Comparison of ENCODE assay signal across 1 cellular context in the genomic region with DNA sequence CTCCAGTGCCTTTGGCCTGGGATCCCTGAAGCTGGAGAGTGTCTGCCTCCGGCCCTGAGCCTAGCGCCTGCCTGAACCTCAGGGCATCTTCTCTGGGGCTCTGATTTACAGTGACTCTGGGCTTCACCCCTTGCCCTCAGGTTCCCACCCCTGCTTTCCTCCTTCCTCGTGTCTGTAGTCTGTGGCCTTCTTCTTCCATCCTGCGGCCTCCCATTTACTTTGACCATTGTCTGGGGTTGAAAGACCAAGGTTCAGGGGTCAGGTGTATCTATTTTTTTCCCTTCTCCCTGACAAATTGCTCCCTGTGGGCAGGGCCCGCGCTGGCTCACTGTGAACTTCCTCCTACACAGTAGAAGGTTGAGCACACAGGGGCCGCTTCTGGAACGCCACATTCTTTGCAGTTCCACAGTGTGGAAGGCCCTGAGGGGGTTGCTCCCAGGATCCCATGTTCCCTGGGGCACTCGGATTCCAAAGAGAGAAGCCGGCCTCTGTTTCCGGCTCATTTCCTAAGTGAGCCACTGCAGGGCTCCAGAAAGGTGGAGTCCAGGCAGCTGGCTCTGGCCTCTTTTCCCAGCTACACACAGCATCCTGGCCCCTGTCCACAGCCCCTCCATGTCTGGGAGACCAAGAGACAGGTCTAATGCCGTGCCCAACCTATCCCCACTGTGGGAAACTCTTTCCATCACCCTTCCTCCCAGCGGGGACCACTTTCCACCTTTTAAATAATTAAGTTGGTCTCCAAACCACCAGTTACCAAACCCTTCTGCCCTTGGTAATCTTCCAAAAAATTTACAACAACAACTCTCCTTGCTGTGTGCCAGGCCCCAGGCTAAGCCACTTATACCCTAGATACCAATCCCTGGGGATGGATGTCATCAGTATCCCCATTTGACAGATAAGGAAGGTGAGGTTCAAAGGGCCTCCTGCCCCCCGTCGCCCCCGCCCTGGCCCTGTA.
TF ChIP-seq lines count a peak whose summit lies in the region.

No MANE protein-coding gene starts in this region.

TF ChIP-seq in HepG2, 621 proteins besides CTCF, POLR2A, EP300 and RAD21 (continued from another document and continues in another):
- no peak for TF ChIP-seq ZNF784 (CRISPR knock-in tag; IDR thresholded peaks at IDR 0.05; ENCODE audit: borderline replicate concordance)
- TF ChIP-seq NFKBIZ (CRISPR knock-in tag; IDR thresholded peaks at IDR 0.05): no peak
- TF ChIP-seq ZFP1 (CRISPR knock-in tag; IDR thresholded peaks at IDR 0.05): no peak
- no peak for TF ChIP-seq ZNF674 (CRISPR knock-in tag; IDR thresholded peaks at IDR 0.05; ENCODE audit: low read depth)
- no peak for TF ChIP-seq JARID2 (CRISPR knock-in tag; IDR thresholded peaks at IDR 0.05; ENCODE audit: insufficient replicate concordance)
- peak; percentile 30; the same call in 1 of the 2 replicates for TF ChIP-seq PATZ1 (CRISPR knock-in tag; IDR thresholded peaks at IDR 0.05)
- TF ChIP-seq, protein P1, sequence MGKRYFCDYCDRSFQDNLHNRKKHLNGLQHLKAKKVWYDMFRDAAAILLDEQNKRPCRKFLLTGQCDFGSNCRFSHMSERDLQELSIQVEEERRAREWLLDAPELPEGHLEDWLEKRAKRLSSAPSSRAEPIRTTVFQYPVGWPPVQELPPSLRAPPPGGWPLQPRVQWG (CRISPR knock-in tag; IDR thresholded peaks at IDR 0.05; ENCODE audit: borderline replicate concordance, low read depth): no peak
- TF ChIP-seq, protein P2, sequence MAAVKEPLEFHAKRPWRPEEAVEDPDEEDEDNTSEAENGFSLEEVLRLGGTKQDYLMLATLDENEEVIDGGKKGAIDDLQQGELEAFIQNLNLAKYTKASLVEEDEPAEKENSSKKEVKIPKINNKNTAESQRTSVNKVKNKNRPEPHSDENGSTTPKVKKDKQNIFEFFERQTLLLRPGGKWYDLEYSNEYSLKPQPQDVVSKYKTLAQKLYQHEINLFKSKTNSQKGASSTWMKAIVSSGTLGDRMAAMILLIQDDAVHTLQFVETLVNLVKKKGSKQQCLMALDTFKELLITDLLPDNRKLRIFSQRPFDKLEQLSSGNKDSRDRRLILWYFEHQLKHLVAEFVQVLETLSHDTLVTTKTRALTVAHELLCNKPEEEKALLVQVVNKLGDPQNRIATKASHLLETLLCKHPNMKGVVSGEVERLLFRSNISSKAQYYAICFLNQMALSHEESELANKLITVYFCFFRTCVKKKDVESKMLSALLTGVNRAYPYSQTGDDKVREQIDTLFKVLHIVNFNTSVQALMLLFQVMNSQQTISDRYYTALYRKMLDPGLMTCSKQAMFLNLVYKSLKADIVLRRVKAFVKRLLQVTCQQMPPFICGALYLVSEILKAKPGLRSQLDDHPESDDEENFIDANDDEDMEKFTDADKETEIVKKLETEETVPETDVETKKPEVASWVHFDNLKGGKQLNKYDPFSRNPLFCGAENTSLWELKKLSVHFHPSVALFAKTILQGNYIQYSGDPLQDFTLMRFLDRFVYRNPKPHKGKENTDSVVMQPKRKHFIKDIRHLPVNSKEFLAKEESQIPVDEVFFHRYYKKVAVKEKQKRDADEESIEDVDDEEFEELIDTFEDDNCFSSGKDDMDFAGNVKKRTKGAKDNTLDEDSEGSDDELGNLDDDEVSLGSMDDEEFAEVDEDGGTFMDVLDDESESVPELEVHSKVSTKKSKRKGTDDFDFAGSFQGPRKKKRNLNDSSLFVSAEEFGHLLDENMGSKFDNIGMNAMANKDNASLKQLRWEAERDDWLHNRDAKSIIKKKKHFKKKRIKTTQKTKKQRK (IDR thresholded peaks at IDR 0.05; ENCODE audit: low read length): no peak
- TF ChIP-seq ZNF367 (CRISPR knock-in tag; IDR thresholded peaks at IDR 0.05; ENCODE audit: borderline replicate concordance): no peak
- TF ChIP-seq, protein P3, sequence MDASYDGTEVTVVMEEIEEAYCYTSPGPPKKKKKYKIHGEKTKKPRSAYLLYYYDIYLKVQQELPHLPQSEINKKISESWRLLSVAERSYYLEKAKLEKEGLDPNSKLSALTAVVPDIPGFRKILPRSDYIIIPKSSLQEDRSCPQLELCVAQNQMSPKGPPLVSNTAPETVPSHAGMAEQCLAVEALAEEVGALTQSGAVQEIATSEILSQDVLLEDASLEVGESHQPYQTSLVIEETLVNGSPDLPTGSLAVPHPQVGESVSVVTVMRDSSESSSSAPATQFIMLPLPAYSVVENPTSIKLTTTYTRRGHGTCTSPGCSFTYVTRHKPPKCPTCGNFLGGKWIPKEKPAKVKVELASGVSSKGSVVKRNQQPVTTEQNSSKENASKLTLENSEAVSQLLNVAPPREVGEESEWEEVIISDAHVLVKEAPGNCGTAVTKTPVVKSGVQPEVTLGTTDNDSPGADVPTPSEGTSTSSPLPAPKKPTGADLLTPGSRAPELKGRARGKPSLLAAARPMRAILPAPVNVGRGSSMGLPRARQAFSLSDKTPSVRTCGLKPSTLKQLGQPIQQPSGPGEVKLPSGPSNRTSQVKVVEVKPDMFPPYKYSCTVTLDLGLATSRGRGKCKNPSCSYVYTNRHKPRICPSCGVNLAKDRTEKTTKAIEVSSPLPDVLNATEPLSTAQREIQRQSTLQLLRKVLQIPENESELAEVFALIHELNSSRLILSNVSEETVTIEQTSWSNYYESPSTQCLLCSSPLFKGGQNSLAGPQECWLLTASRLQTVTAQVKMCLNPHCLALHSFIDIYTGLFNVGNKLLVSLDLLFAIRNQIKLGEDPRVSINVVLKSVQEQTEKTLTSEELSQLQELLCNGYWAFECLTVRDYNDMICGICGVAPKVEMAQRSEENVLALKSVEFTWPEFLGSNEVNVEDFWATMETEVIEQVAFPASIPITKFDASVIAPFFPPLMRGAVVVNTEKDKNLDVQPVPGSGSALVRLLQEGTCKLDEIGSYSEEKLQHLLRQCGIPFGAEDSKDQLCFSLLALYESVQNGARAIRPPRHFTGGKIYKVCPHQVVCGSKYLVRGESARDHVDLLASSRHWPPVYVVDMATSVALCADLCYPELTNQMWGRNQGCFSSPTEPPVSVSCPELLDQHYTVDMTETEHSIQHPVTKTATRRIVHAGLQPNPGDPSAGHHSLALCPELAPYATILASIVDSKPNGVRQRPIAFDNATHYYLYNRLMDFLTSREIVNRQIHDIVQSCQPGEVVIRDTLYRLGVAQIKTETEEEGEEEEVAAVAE (CRISPR knock-in tag; IDR thresholded peaks at IDR 0.05; ENCODE audit: borderline replicate concordance): no peak
- TF ChIP-seq PHF5A (CRISPR knock-in tag; IDR thresholded peaks at IDR 0.05; ENCODE audit: low read depth, unreplicated experiment): no peak
- no peak for TF ChIP-seq ZNF383 (CRISPR knock-in tag; IDR thresholded peaks at IDR 0.05; ENCODE audit: borderline replicate concordance)
- no peak for TF ChIP-seq ZNF335 (CRISPR knock-in tag; IDR thresholded peaks at IDR 0.05)
- no peak for TF ChIP-seq MAFF (IDR thresholded peaks at IDR 0.05; ENCODE audit: low read depth, low read length)
- TF ChIP-seq ATF3 (CRISPR knock-in tag; IDR thresholded peaks at IDR 0.05): no peak
- TF ChIP-seq, protein P4, sequence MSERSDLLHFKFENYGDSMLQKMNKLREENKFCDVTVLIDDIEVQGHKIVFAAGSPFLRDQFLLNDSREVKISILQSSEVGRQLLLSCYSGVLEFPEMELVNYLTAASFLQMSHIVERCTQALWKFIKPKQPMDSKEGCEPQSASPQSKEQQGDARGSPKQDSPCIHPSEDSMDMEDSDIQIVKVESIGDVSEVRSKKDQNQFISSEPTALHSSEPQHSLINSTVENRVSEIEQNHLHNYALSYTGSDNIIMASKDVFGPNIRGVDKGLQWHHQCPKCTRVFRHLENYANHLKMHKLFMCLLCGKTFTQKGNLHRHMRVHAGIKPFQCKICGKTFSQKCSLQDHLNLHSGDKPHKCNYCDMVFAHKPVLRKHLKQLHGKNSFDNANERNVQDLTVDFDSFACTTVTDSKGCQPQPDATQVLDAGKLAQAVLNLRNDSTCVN (CRISPR knock-in tag; IDR thresholded peaks at IDR 0.05; ENCODE audit: borderline replicate concordance): no peak
- no peak for TF ChIP-seq THAP9 (CRISPR knock-in tag; IDR thresholded peaks at IDR 0.05; ENCODE audit: borderline replicate concordance)
- no peak for TF ChIP-seq BHLHE40 (IDR thresholded peaks at IDR 0.05; ENCODE audit: low read length)
- peak; percentile 13; the same call in 1 of the 2 replicates for TF ChIP-seq SPEN (CRISPR knock-in tag; IDR thresholded peaks at IDR 0.05; ENCODE audit: low read depth)
- TF ChIP-seq ARHGAP35 (CRISPR knock-in tag; IDR thresholded peaks at IDR 0.05; ENCODE audit: borderline replicate concordance): no peak
- no peak for TF ChIP-seq PCBP2 (optimal IDR thresholded peaks at IDR 0.05; ENCODE audit: low read depth, low read length, poor library complexity, severe bottlenecking)
- TF ChIP-seq HHEX (CRISPR knock-in tag; IDR thresholded peaks at IDR 0.05): no peak
- no peak for TF ChIP-seq ZNF782 (CRISPR knock-in tag; IDR thresholded peaks at IDR 0.05; ENCODE audit: borderline replicate concordance)
- no peak for TF ChIP-seq PITX1 (CRISPR knock-in tag; IDR thresholded peaks at IDR 0.05)
- TF ChIP-seq MEF2D (CRISPR knock-in tag; IDR thresholded peaks at IDR 0.05): no peak; the same call in 1 of the 2 replicates
- TF ChIP-seq ZFP37 (CRISPR knock-in tag; IDR thresholded peaks at IDR 0.05; ENCODE audit: borderline replicate concordance): no peak; the same call in 1 of the 2 replicates
- no peak for TF ChIP-seq ZNF557 (CRISPR knock-in tag; IDR thresholded peaks at IDR 0.05)
- TF ChIP-seq KLF6 (CRISPR knock-in tag; IDR thresholded peaks at IDR 0.05): no peak
- TF ChIP-seq, protein P5, sequence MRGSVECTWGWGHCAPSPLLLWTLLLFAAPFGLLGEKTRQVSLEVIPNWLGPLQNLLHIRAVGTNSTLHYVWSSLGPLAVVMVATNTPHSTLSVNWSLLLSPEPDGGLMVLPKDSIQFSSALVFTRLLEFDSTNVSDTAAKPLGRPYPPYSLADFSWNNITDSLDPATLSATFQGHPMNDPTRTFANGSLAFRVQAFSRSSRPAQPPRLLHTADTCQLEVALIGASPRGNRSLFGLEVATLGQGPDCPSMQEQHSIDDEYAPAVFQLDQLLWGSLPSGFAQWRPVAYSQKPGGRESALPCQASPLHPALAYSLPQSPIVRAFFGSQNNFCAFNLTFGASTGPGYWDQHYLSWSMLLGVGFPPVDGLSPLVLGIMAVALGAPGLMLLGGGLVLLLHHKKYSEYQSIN (CRISPR knock-in tag; IDR thresholded peaks at IDR 0.05; ENCODE audit: borderline replicate concordance): no peak
- TF ChIP-seq SP5 (CRISPR knock-in tag; IDR thresholded peaks at IDR 0.05; ENCODE audit: borderline replicate concordance, low read depth): no peak; the same call in 1 of the 2 replicates
- TF ChIP-seq ZNF563 (CRISPR knock-in tag; IDR thresholded peaks at IDR 0.05): no peak
- no peak for TF ChIP-seq ZNF275 (CRISPR knock-in tag; IDR thresholded peaks at IDR 0.05; ENCODE audit: borderline replicate concordance)
- no peak for TF ChIP-seq KMT2B (CRISPR knock-in tag; IDR thresholded peaks at IDR 0.05)
- TF ChIP-seq SAFB2 (CRISPR knock-in tag; IDR thresholded peaks at IDR 0.05; ENCODE audit: borderline replicate concordance, low read depth): no peak
- no peak for TF ChIP-seq ISL2 (CRISPR knock-in tag; IDR thresholded peaks at IDR 0.05)
- TF ChIP-seq ARNTL (CRISPR knock-in tag; IDR thresholded peaks at IDR 0.05): no peak; the same call in 1 of the 2 replicates
